Comparison of ENCODE assay signal across 12 cellular contexts in genomic region chr16:88854306-88855111, GRCh38. TPM values are rescaled to one million over a fixed set of nuclear protein-coding genes. Genes with fewer than 3 reads are reported as not detected.
DNase-seq lines count a peak whose midpoint lies in the region; ATAC-seq and TF ChIP-seq lines count a peak whose summit lies in the region.
"Had no signal": no experiment of that assay in that cellular context is flagged by ENCODE, and none has a peak within 500 bp of the region (broad histone marks: within the 10 kb centered on the region; RNA-seq: fewer than 3 reads in every experiment).

No MANE protein-coding gene starts in this region.

- peaks cover 12% of the 10 kb centered on the region for H3K4me1 Mint-ChIP-seq in progenitor cell of endocrine pancreas (ENCODE audit: low read depth)

- H3K27ac ChIP-seq in OCI-LY3 (ENCODE audit: low read length) (no peak overlapping the region), gastrocnemius medialis (no peak overlapping the region), body of pancreas (no peak overlapping the region)

- TF ChIP-seq POLR2A in gastrocnemius medialis (IDR thresholded peaks at IDR 0.05) = no peak
- no peak for TF ChIP-seq POLR2A in body of pancreas (IDR thresholded peaks at IDR 0.05)

- ATAC-seq in activated naive CD4-positive, alpha-beta T cell treated with anti-CD3 and anti-CD28 coated beads, Interleukin-2, amount 50 U/mL, for 72 hours = peak in 1 of 2 donors; percentile 79
- no peak for ATAC-seq in gastrocnemius medialis
- ATAC-seq in body of pancreas = no peak
- no peak for ATAC-seq in activated CD4-positive, CD25-positive, alpha-beta regulatory T cell treated with anti-CD3 and anti-CD28 coated beads, Interleukin-2, amount 50 U/mL, for 24 hours

- H3K9me3 ChIP-seq in OCI-LY3 (ENCODE audit: insufficient read depth, low read length) = no peaks in the 10 kb centered on the region
- no peaks in the 10 kb centered on the region for H3K9me3 ChIP-seq in gastrocnemius medialis
- H3K9me3 ChIP-seq in body of pancreas = no peaks in the 10 kb centered on the region

- in situ Hi-C loops in GM13977 (cut with MboI; ENCODE audit: low pct_unique_long_range_greater_than_20kb, low sequenced_read_pairs, unreplicated experiment) = no loop called here
- in situ Hi-C loops in gastrocnemius medialis (cut with MboI; ENCODE audit: low sequenced_read_pairs in 4 of 4) = loop anchor here in 1 of 4 donors (25.0 kb wide), 1 partner anchor 358 kb away; the partner anchor contains the start of genes SLC22A31 and ZNF778

- intact Hi-C loops in gastrocnemius medialis (cut with DNase I; ENCODE audit: low total_unique reads) = loop anchor here (10.0 kb wide), 2 partner anchors 50 to 150 kb away; partner anchors contain the start of genes CTU2 and RNF166
- intact Hi-C loops in body of pancreas (cut with DNase I) = no loop called here

- H3K4me1 ChIP-seq in OCI-LY3 (ENCODE audit: low read length) (peaks cover 23% of the 10 kb centered on the region), gastrocnemius medialis (peaks cover 16 to 17% of the 10 kb centered on the region in 2 donors), body of pancreas (peaks cover 17% of the 10 kb centered on the region)

- peak overlapping the region; percentile 30 to 74 for H3K27ac Mint-ChIP-seq in activated naive CD4-positive, alpha-beta T cell treated with anti-CD3 and anti-CD28 coated beads, Interleukin-2, amount 50 U/mL, for 72 hours
- no peak overlapping the region for H3K27ac Mint-ChIP-seq in progenitor cell of endocrine pancreas

- no peak for TF ChIP-seq CTCF in GM13977 (IDR thresholded peaks at IDR 0.05; ENCODE audit: extremely low read depth, insufficient read depth, missing control alignments)
- TF ChIP-seq CTCF in OCI-LY3 (IDR thresholded peaks at IDR 0.05; ENCODE audit: low read depth, low read length) = no peak
- TF ChIP-seq CTCF in progenitor cell of endocrine pancreas (IDR thresholded peaks at IDR 0.05; ENCODE audit: unreplicated experiment) = no peak
- no peak for TF ChIP-seq CTCF in gastrocnemius medialis (IDR thresholded peaks at IDR 0.05 in 4 of 5, conservative IDR thresholded peaks at IDR 0.05 in 1 of 5)
- no peak for TF ChIP-seq CTCF in body of pancreas (IDR thresholded peaks at IDR 0.05)

- H3K9me3 Mint-ChIP-seq in activated naive CD4-positive, alpha-beta T cell treated with anti-CD3 and anti-CD28 coated beads, Interleukin-2, amount 50 U/mL, for 72 hours = no peaks in the 10 kb centered on the region
- H3K9me3 Mint-ChIP-seq in progenitor cell of endocrine pancreas (ENCODE audit: low read depth) = no peaks in the 10 kb centered on the region

- WGBS in body of pancreas, 2 donors = 59% methylated on average over 11 to 18 of the region's 20 CpGs

- no peak overlapping the region for H2AFZ ChIP-seq in OCI-LY3 (ENCODE audit: low read depth, low read length)

- H3K36me3 ChIP-seq in OCI-LY3 (replicated peaks; ENCODE audit: low read depth, low read length) (peaks cover 6% of the 10 kb centered on the region), gastrocnemius medialis (peaks cover 0 to 16% of the 10 kb centered on the region in 2 donors), body of pancreas (replicated peaks in 1 of 2; ENCODE audit: insufficient read depth in 1 of 2, low read depth in 2 of 2) (no peaks in the 10 kb centered on the region)

- 0 out of 2 replicates have a peak overlapping the region, but pooled peaks have one; percentile 7 for H3K4me2 ChIP-seq in OCI-LY3 (ENCODE audit: low read length)

- peaks cover 18% of the 10 kb centered on the region for H3K79me2 ChIP-seq in OCI-LY3 (ENCODE audit: low read length)

- H3K36me3 Mint-ChIP-seq in activated naive CD4-positive, alpha-beta T cell treated with anti-CD3 and anti-CD28 coated beads, Interleukin-2, amount 50 U/mL, for 72 hours = peaks cover 7 to 10% of the 10 kb centered on the region in 2 donors
- H3K36me3 Mint-ChIP-seq in progenitor cell of endocrine pancreas (ENCODE audit: insufficient read depth) = peaks cover 6% of the 10 kb centered on the region

- peaks cover 9% of the 10 kb centered on the region; the same call in 1 of the 2 replicates for H4K20me1 ChIP-seq in OCI-LY3 (ENCODE audit: insufficient read depth, low read length)

- H3K27me3 ChIP-seq in OCI-LY3 (ENCODE audit: low read depth, low read length) (no peaks in the 10 kb centered on the region), gastrocnemius medialis (no peaks in the 10 kb centered on the region), body of pancreas (no peaks in the 10 kb centered on the region)

- H3K4me3 ChIP-seq in OCI-LY3 (ENCODE audit: low read length) (no peak overlapping the region), gastrocnemius medialis (no peak overlapping the region), body of pancreas (no peak overlapping the region)

- DNase-seq in GM13977 (ENCODE audit: low spot score) = peak; percentile 83
- DNase-seq in activated naive CD4-positive, alpha-beta T cell treated with anti-CD3 and anti-CD28 coated beads, Interleukin-2, amount 50 U/mL, for 72 hours (ENCODE audit: low spot score in 2 of 2) = peak in 1 of 2 donors; percentile 71
- DNase-seq in progenitor cell of endocrine pancreas (ENCODE audit: low spot score, unreplicated experiment) = no peak
- DNase-seq in gastrocnemius medialis = no peak
- DNase-seq in body of pancreas = no peak
- DNase-seq: activated effector memory CD4-positive, alpha-beta T cell treated with anti-CD3 and anti-CD28 coated beads, Interleukin-2, amount 50 U/mL, for 16 hours; islet precursor cell; NCI-H1048; SHP77 treated with DMSO at 0.1 percent for 48 hours had no signal

- H3K9ac ChIP-seq in OCI-LY3 (ENCODE audit: low read length) = no peak overlapping the region

- no peaks in the 10 kb centered on the region for H3K27me3 Mint-ChIP-seq in progenitor cell of endocrine pancreas

- H3K4me3 Mint-ChIP-seq in progenitor cell of endocrine pancreas (ENCODE audit: low read depth) = peak overlapping the region; percentile 61

RNA-seq across cellular contexts. Expression of gene GALNS, which starts 2.2 kb away (rescaled TPM):
- total RNA-seq in activated naive CD4-positive, alpha-beta T cell treated with anti-CD3 and anti-CD28 coated beads, Interleukin-2, amount 50 U/mL, for 72 hours = 10 to 100 TPM; 29.3 to 50.3 TPM
- total RNA-seq in progenitor cell of endocrine pancreas = 32.7 and 34.6 TPM in 2 replicates
- total RNA-seq in gastrocnemius medialis = 10 to 100 TPM in 2 of 4 donors, 1 to 10 TPM in 2; 8.8 to 14.7 (median 10.0) TPM
- total RNA-seq in body of pancreas = 10 to 100 TPM in 1 of 2 donors, 1 to 10 TPM in 1; 8.8 to 48.8 TPM

RNA-seq across cellular contexts. Expression of gene TRAPPC2L, which starts 2.4 kb away (rescaled TPM):
- 10 to 100 TPM; 36.0 to 63.5 TPM for total RNA-seq in activated naive CD4-positive, alpha-beta T cell treated with anti-CD3 and anti-CD28 coated beads, Interleukin-2, amount 50 U/mL, for 72 hours
- total RNA-seq in progenitor cell of endocrine pancreas (74.9 and 86.2 TPM in 2 replicates), gastrocnemius medialis (10 to 100 TPM; 17.8 to 27.9 (median 20.5) TPM), body of pancreas (10 to 100 TPM in 1 of 2 donors, 1 to 10 TPM in 1; 7.6 to 35.5 TPM)

RNA-seq across cellular contexts. Expression of gene PABPN1L, which starts 12.0 kb away (rescaled TPM):
- not detected for total RNA-seq in activated naive CD4-positive, alpha-beta T cell treated with anti-CD3 and anti-CD28 coated beads, Interleukin-2, amount 50 U/mL, for 72 hours
- total RNA-seq in progenitor cell of endocrine pancreas (0.46 TPM in 1 of 2 replicates, not detected in the other), gastrocnemius medialis (not detected), body of pancreas (not detected)
- total RNA-seq: pulmonary artery endothelial cell had no signal

RNA-seq across cellular contexts. Expression of gene APRT, which starts 42.8 kb away (rescaled TPM):
- 100 to 1,000 TPM; 145 to 168 TPM for total RNA-seq in activated naive CD4-positive, alpha-beta T cell treated with anti-CD3 and anti-CD28 coated beads, Interleukin-2, amount 50 U/mL, for 72 hours
- total RNA-seq in progenitor cell of endocrine pancreas (100 and 115 TPM in 2 replicates), gastrocnemius medialis (10 to 100 TPM; 56.2 to 78.7 (median 62.4) TPM), body of pancreas (100 to 1,000 TPM in 1 of 2 donors, 10 to 100 TPM in 1; 95.9 to 104 TPM)

RNA-seq across cellular contexts. Expression of gene CDT1, which starts 50.9 kb away (rescaled TPM):
- 100 to 1,000 TPM; 145 to 240 TPM for total RNA-seq in activated naive CD4-positive, alpha-beta T cell treated with anti-CD3 and anti-CD28 coated beads, Interleukin-2, amount 50 U/mL, for 72 hours
- total RNA-seq in progenitor cell of endocrine pancreas (22.8 and 25.3 TPM in 2 replicates), gastrocnemius medialis (1 to 10 TPM in 1 of 4 donors, under 1 TPM in 2, not detected in 1; 0.31 to 2.5 (median 0.42) TPM), body of pancreas (1 to 10 TPM in 1 of 2 donors, not detected in 1; 7.6 TPM)
